In genomic region chr2:60507211-60507810, GRCh38 we compare ENCODE assay signal across 23 cellular contexts. TPM values are rescaled to one million over a fixed set of nuclear protein-coding genes. Genes with fewer than 3 reads are reported as not detected.
DNase-seq lines count a peak whose midpoint lies in the region; ATAC-seq, FAIRE-seq and TF ChIP-seq lines count a peak whose summit lies in the region.
"Had no signal": no experiment of that assay in that cellular context is flagged by ENCODE, and none has a peak within 500 bp of the region (broad histone marks: within the 10 kb centered on the region; RNA-seq: fewer than 3 reads in every experiment).

No MANE protein-coding gene starts in this region.

- FAIRE-seq in bronchial epithelial cell (lab: Jason Lieb, UNC): no peak

- H3K4me3 ChIP-seq in left ventricle myocardium inferior (no peak overlapping the region), bronchial epithelial cell (ENCODE audit: low read depth, low read length) (no peak overlapping the region), osteoblast (ENCODE audit: insufficient read depth, low read length) (no peak overlapping the region)
- H3K4me3 ChIP-seq: cardiac muscle cell, dorsolateral prefrontal cortex, gastrocnemius medialis, upper lobe of left lung had no signal

- H4K20me1 ChIP-seq in osteoblast (ENCODE audit: insufficient read depth, low read length): no peaks in the 10 kb centered on the region

- CTCF ChIA-PET in activated naive CD4-positive, alpha-beta T cell treated with anti-CD3 and anti-CD28 coated beads, Interleukin-2, amount 10 ng/mL, durations not matched to agents 7 days and 5 days (lab: Charles Lee): interaction anchor here (1.0 kb wide), 1 partner anchor 10 kb away, joined by 3 read pairs; no protein-coding TSS in a partner anchor

- H3K4me2 ChIP-seq in osteoblast (ENCODE audit: insufficient read depth, low read length): no peak overlapping the region

- peak overlapping the region; percentile 47 for H3K27ac Mint-ChIP-seq in mesothelial cell of epicardium
- H3K27ac Mint-ChIP-seq in activated naive CD4-positive, alpha-beta T cell treated with anti-CD3 and anti-CD28 coated beads, Interleukin-2, amount 10 ng/mL, durations not matched to agents 7 days and 5 days: no peak overlapping the region
- no peak overlapping the region for H3K27ac Mint-ChIP-seq in T-helper 2 cell treated with Interferon-gamma antibody and Interleukin-4, amounts not matched to agents 5 μg/mL and 100 μg/mL, for 36 hours
- H3K27ac Mint-ChIP-seq: stimulated activated naive CD8-positive, alpha-beta T cell treated with anti-CD3 and anti-CD28 coated beads, Interleukin-15, Interleukin-2, amounts not matched to agents 100 ng/mL and 50 ng/mL, for 24 hours had no signal

- H3K27ac ChIP-seq in left ventricle myocardium inferior (replicated peaks): peak overlapping the region; percentile 51
- no peak overlapping the region for H3K27ac ChIP-seq in osteoblast (ENCODE audit: low read depth, low read length)
- H3K27ac ChIP-seq: 22Rv1, cardiac muscle cell, gastrocnemius medialis, upper lobe of left lung had no signal

- DNase-seq in left ventricle myocardium inferior (no peak), Right ventricle myocardium inferior (ENCODE audit: missing footprints) (no peak), bronchial epithelial cell (ENCODE audit: low read depth) (peak; percentile 23), mesothelial cell of epicardium (ENCODE audit: low spot score in 2 of 2, unreplicated experiment in 2 of 2) (no peak), HK-2 (ENCODE audit: unreplicated experiment) (no peak), osteoblast (ENCODE audit: insufficient read length, low spot score, missing footprints) (no peak)
- no peak for DNase-seq in activated naive CD4-positive, alpha-beta T cell treated with anti-CD3 and anti-CD28 coated beads, Interleukin-2, amount 10 ng/mL, durations not matched to agents 7 days and 5 days
- no peak for DNase-seq in T-helper 2 cell treated with Interferon-gamma antibody and Interleukin-4, amounts not matched to agents 5 μg/mL and 100 μg/mL, for 36 hours (ENCODE audit: low spot score)
- DNase-seq: activated CD4-positive, alpha-beta T cell treated with anti-CD3 and anti-CD28 coated beads, Interleukin-2, amount 50 U/mL, for 4 hours; activated effector memory CD4-positive, alpha-beta T cell treated with Interleukin-2 at 50 U/mL for 16 hours; AML-193; dorsolateral prefrontal cortex; gastrocnemius medialis; IMR-90; mammary epithelial cell; SHP77 treated with DMSO at 0.1 percent for 48 hours; stimulated activated CD4-positive, alpha-beta T cell treated with anti-CD3 and anti-CD28 coated beads, Interleukin-2, amount 100 ng/mL, for 48 hours; T-cell; upper lobe of left lung had no signal

- H3K36me3 ChIP-seq in left ventricle myocardium inferior (no peaks in the 10 kb centered on the region), bronchial epithelial cell (ENCODE audit: control insufficient read depth, insufficient read depth, low read length) (no peaks in the 10 kb centered on the region), osteoblast (ENCODE audit: insufficient read depth, low read length) (no peaks in the 10 kb centered on the region)
- H3K36me3 ChIP-seq: cardiac muscle cell, gastrocnemius medialis, upper lobe of left lung had no signal

- no peaks in the 10 kb centered on the region for H3K27me3 Mint-ChIP-seq in mesothelial cell of epicardium (ENCODE audit: low read depth)
- H3K27me3 Mint-ChIP-seq in activated naive CD4-positive, alpha-beta T cell treated with anti-CD3 and anti-CD28 coated beads, Interleukin-2, amount 10 ng/mL, durations not matched to agents 7 days and 5 days: peaks cover 31% of the 10 kb centered on the region
- H3K27me3 Mint-ChIP-seq in T-helper 2 cell treated with Interferon-gamma antibody and Interleukin-4, amounts not matched to agents 5 μg/mL and 100 μg/mL, for 36 hours (ENCODE audit: low read depth): peaks cover 23% of the 10 kb centered on the region

- H3K9me3 ChIP-seq in left ventricle myocardium inferior (replicated peaks) (no peaks in the 10 kb centered on the region), osteoblast (ENCODE audit: low read depth, low read length) (no peaks in the 10 kb centered on the region)
- H3K9me3 ChIP-seq: gastrocnemius medialis, upper lobe of left lung had no signal

- no peak overlapping the region for H2AFZ ChIP-seq in osteoblast (ENCODE audit: low read length)

- H3K27me3 ChIP-seq in left ventricle myocardium inferior (ENCODE audit: low read depth): peaks cover 13% of the 10 kb centered on the region
- H3K27me3 ChIP-seq in bronchial epithelial cell (ENCODE audit: control insufficient read depth, insufficient read depth, low read length): no peaks in the 10 kb centered on the region
- no peaks in the 10 kb centered on the region for H3K27me3 ChIP-seq in osteoblast (ENCODE audit: insufficient read depth, low read length)
- H3K27me3 ChIP-seq: cardiac muscle cell, dorsolateral prefrontal cortex, gastrocnemius medialis, upper lobe of left lung had no signal

- intact Hi-C loops in left ventricle myocardium inferior (cut with micrococcal nuclease): no loop called here
- intact Hi-C loops in Right ventricle myocardium inferior (cut with DNase I): no loop called here

- no peak overlapping the region for H3K4me3 Mint-ChIP-seq in mesothelial cell of epicardium
- no peak overlapping the region for H3K4me3 Mint-ChIP-seq in activated naive CD4-positive, alpha-beta T cell treated with anti-CD3 and anti-CD28 coated beads, Interleukin-2, amount 10 ng/mL, durations not matched to agents 7 days and 5 days
- H3K4me3 Mint-ChIP-seq in T-helper 2 cell treated with Interferon-gamma antibody and Interleukin-4, amounts not matched to agents 5 μg/mL and 100 μg/mL, for 36 hours: no peak overlapping the region
- H3K4me3 Mint-ChIP-seq: stimulated activated naive CD8-positive, alpha-beta T cell treated with anti-CD3 and anti-CD28 coated beads, Interleukin-15, Interleukin-2, amounts not matched to agents 100 ng/mL and 50 ng/mL, for 24 hours; T-cell had no signal

- peaks cover 80% of the 10 kb centered on the region for H3K4me1 Mint-ChIP-seq in mesothelial cell of epicardium
- H3K4me1 Mint-ChIP-seq in activated naive CD4-positive, alpha-beta T cell treated with anti-CD3 and anti-CD28 coated beads, Interleukin-2, amount 10 ng/mL, durations not matched to agents 7 days and 5 days: no peaks in the 10 kb centered on the region
- no peaks in the 10 kb centered on the region for H3K4me1 Mint-ChIP-seq in T-helper 2 cell treated with Interferon-gamma antibody and Interleukin-4, amounts not matched to agents 5 μg/mL and 100 μg/mL, for 36 hours (ENCODE audit: low read depth)

- TF ChIP-seq CTCF in left ventricle myocardium inferior (IDR thresholded peaks at IDR 0.05; ENCODE audit: borderline replicate concordance) (no peak), bronchial epithelial cell (IDR thresholded peaks at IDR 0.05; ENCODE audit: insufficient read depth, low read length, severe bottlenecking) (no peak), mesothelial cell of epicardium (IDR thresholded peaks at IDR 0.05; ENCODE audit: unreplicated experiment) (no peak), osteoblast (IDR thresholded peaks at IDR 0.05; ENCODE audit: extremely low read depth, low read depth, low read length) (no peak)

- no peaks in the 10 kb centered on the region for H3K79me2 ChIP-seq in osteoblast (ENCODE audit: insufficient read depth, low read length)

- ATAC-seq in Right ventricle myocardium inferior: no peak
- ATAC-seq: gastrocnemius medialis; naive thymus-derived CD4-positive, alpha-beta T cell; T-cell had no signal

- H3K9me3 Mint-ChIP-seq in mesothelial cell of epicardium: no peaks in the 10 kb centered on the region
- H3K9me3 Mint-ChIP-seq in activated naive CD4-positive, alpha-beta T cell treated with anti-CD3 and anti-CD28 coated beads, Interleukin-2, amount 10 ng/mL, durations not matched to agents 7 days and 5 days: no peaks in the 10 kb centered on the region
- no peaks in the 10 kb centered on the region for H3K9me3 Mint-ChIP-seq in T-helper 2 cell treated with Interferon-gamma antibody and Interleukin-4, amounts not matched to agents 5 μg/mL and 100 μg/mL, for 36 hours
- H3K9me3 Mint-ChIP-seq: stimulated activated naive CD8-positive, alpha-beta T cell treated with anti-CD3 and anti-CD28 coated beads, Interleukin-15, Interleukin-2, amounts not matched to agents 100 ng/mL and 50 ng/mL, for 24 hours; T-cell had no signal

- H3K36me3 Mint-ChIP-seq in mesothelial cell of epicardium: no peaks in the 10 kb centered on the region
- H3K36me3 Mint-ChIP-seq in activated naive CD4-positive, alpha-beta T cell treated with anti-CD3 and anti-CD28 coated beads, Interleukin-2, amount 10 ng/mL, durations not matched to agents 7 days and 5 days: no peaks in the 10 kb centered on the region
- no peaks in the 10 kb centered on the region for H3K36me3 Mint-ChIP-seq in T-helper 2 cell treated with Interferon-gamma antibody and Interleukin-4, amounts not matched to agents 5 μg/mL and 100 μg/mL, for 36 hours (ENCODE audit: low read depth)
- H3K36me3 Mint-ChIP-seq: naive thymus-derived CD4-positive, alpha-beta T cell; T-cell had no signal

- peaks cover 76% of the 10 kb centered on the region for H3K4me1 ChIP-seq in left ventricle myocardium inferior
- no peaks in the 10 kb centered on the region for H3K4me1 ChIP-seq in osteoblast (ENCODE audit: insufficient read depth, low read length)
- H3K4me1 ChIP-seq: gastrocnemius medialis, upper lobe of left lung had no signal

RNA-seq across cellular contexts. Expression of gene BCL11A, which starts 46.1 kb away (rescaled TPM):
- 27.1 TPM for total RNA-seq in left ventricle myocardium inferior
- 37.5 TPM for total RNA-seq in Right ventricle myocardium inferior
- total RNA-seq in bronchial epithelial cell: 1.8 and 3.6 TPM in 2 replicates
- 139 to 142 TPM (median 141 TPM) in 3 replicates for total RNA-seq in mesothelial cell of epicardium
- 0.29 and 1.4 TPM in 2 replicates for total RNA-seq in osteoblast
